Comparison of ENCODE assay signal across 2 cellular contexts in the genomic region with DNA sequence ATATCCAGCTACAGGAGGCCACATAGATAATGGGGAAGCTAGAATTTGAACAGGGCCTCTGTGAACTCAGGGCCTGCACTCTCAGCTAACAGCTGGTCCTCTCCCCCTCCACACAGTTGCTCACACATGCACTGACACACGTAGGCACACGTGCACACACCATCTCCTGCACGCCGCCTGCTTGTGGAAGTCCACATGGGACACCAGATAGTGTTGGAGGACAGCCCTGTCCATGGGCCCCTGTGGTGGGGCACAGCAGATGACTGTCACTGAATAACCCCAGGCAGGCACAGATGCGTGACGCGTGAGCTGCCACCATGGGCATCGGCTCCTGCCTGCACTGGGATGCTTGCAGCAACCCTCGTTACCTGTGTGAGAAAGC.
TF ChIP-seq lines count a peak whose summit lies in the region.

No MANE protein-coding gene starts in this region.

TF ChIP-seq in IMR-90, 13 proteins besides CTCF, POLR2A, EP300 and RAD21:
- no peak for TF ChIP-seq NFE2L2 (IDR thresholded peaks at IDR 0.05; ENCODE audit: low read depth, low read length)
- no peak for TF ChIP-seq FOS (IDR thresholded peaks at IDR 0.05; ENCODE audit: low read depth, low read length)
- no peak for TF ChIP-seq MXI1 (IDR thresholded peaks at IDR 0.05; ENCODE audit: borderline replicate concordance, low read depth, low read length)
- TF ChIP-seq CEBPB (IDR thresholded peaks at IDR 0.05; ENCODE audit: low read depth, low read length) = no peak
- no peak for TF ChIP-seq MAZ (IDR thresholded peaks at IDR 0.05; ENCODE audit: borderline replicate concordance, low read depth, low read length)
- no peak for TF ChIP-seq RCOR1 (IDR thresholded peaks at IDR 0.05; ENCODE audit: insufficient replicate concordance, low read length)
- no peak for TF ChIP-seq SMC3 (IDR thresholded peaks at IDR 0.05; ENCODE audit: low read depth, low read length)
- no peak for TF ChIP-seq CHD1 (IDR thresholded peaks at IDR 0.05; ENCODE audit: low read depth, low read length)
TF ChIP-seq in IMR-90: peak in this region for 0.

TF ChIP-seq in GM12878, 131 proteins besides CTCF, POLR2A, EP300 and RAD21:
- TF ChIP-seq ZSCAN29 (IDR thresholded peaks at IDR 0.05) (no peak), ATF2 (IDR thresholded peaks at IDR 0.05; ENCODE audit: low read length) (no peak)
- TF ChIP-seq, protein P1, sequence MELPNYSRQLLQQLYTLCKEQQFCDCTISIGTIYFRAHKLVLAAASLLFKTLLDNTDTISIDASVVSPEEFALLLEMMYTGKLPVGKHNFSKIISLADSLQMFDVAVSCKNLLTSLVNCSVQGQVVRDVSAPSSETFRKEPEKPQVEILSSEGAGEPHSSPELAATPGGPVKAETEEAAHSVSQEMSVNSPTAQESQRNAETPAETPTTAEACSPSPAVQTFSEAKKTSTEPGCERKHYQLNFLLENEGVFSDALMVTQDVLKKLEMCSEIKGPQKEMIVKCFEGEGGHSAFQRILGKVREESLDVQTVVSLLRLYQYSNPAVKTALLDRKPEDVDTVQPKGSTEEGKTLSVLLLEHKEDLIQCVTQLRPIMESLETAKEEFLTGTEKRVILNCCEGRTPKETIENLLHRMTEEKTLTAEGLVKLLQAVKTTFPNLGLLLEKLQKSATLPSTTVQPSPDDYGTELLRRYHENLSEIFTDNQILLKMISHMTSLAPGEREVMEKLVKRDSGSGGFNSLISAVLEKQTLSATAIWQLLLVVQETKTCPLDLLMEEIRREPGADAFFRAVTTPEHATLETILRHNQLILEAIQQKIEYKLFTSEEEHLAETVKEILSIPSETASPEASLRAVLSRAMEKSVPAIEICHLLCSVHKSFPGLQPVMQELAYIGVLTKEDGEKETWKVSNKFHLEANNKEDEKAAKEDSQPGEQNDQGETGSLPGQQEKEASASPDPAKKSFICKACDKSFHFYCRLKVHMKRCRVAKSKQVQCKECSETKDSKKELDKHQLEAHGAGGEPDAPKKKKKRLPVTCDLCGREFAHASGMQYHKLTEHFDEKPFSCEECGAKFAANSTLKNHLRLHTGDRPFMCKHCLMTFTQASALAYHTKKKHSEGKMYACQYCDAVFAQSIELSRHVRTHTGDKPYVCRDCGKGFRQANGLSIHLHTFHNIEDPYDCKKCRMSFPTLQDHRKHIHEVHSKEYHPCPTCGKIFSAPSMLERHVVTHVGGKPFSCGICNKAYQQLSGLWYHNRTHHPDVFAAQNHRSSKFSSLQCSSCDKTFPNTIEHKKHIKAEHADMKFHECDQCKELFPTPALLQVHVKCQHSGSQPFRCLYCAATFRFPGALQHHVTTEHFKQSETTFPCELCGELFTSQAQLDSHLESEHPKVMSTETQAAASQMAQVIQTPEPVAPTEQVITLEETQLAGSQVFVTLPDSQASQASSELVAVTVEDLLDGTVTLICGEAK (IDR thresholded peaks at IDR 0.05; ENCODE audit: borderline replicate concordance) = no peak
